10 cellular contexts compared by ENCODE assay signal in the genomic region with DNA sequence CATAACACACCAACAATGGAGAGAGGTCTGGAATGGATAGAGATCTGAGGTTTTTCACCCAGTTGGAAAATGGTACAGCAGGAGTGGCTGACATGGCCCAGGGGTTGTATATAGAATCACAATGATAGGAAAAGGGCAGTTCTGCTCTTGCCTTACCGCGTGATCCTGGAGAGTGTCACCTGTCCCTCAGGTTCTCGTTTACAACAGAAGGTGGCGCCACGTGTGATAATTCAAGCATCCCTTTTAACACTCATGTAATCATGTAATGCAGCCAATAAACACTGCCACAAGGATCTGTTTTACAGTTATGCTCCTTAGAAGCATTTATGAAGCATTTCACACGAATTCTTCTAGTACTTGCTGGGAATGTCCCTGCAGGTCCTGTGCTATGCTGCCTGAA. TPM values are rescaled to one million over a fixed set of nuclear protein-coding genes. Genes with fewer than 3 reads are reported as not detected.
DNase-seq lines count a peak whose midpoint lies in the region; ATAC-seq and TF ChIP-seq lines count a peak whose summit lies in the region.
"Had no signal": no experiment of that assay in that cellular context is flagged by ENCODE, and none has a peak within 500 bp of the region (broad histone marks: within the 10 kb centered on the region; RNA-seq: fewer than 3 reads in every experiment).

No MANE protein-coding gene starts in this region.

- no peak overlapping the region for H2AFZ ChIP-seq in MM.1S (ENCODE audit: low read length)

- H3K27me3 Mint-ChIP-seq in activated naive CD4-positive, alpha-beta T cell treated with anti-CD3 and anti-CD28 coated beads, Interleukin-2, amount 10 ng/mL, durations not matched to agents 7 days and 5 days, result peaks cover 15% of the 10 kb centered on the region
- peaks cover 0 to 14% (median 0%) of the 10 kb centered on the region in 5 donors for H3K27me3 Mint-ChIP-seq in naive thymus-derived CD4-positive, alpha-beta T cell

- DNase-seq in NCI-H2171 treated with DMSO at 0.1 percent for 48 hours (lab: John Stamatoyannopoulos, UW) (peak; percentile 26), NCI-H2171 (lab: John Stamatoyannopoulos, UW) (no peak), MM.1S (peak; percentile 46)
- peak; percentile 69 for DNase-seq in activated naive CD4-positive, alpha-beta T cell treated with anti-CD3 and anti-CD28 coated beads, Interleukin-2, amount 10 ng/mL, durations not matched to agents 7 days and 5 days
- DNase-seq in naive thymus-derived CD4-positive, alpha-beta T cell, result peak in 2 of 9 donors; percentile 7 to 14

- peak; percentile 48 for ATAC-seq in naive thymus-derived CD4-positive, alpha-beta T cell
- ATAC-seq in GM18907 (IDR thresholded peaks at IDR 0.05; ENCODE audit: unreplicated experiment), result no peak
- ATAC-seq in HG03175 (IDR thresholded peaks at IDR 0.05; ENCODE audit: unreplicated experiment), result no peak
- no peak for ATAC-seq in HG02973 (IDR thresholded peaks at IDR 0.05; ENCODE audit: unreplicated experiment)

- H3K9me2 ChIP-seq in MM.1S (replicated peaks; ENCODE audit: insufficient read depth, low read length), result no peaks in the 10 kb centered on the region

- POLR2A ChIA-PET in naive thymus-derived CD4-positive, alpha-beta T cell (lab: Charles Lee), result no interaction called here

- intact Hi-C loops in naive thymus-derived CD4-positive, alpha-beta T cell (cut with micrococcal nuclease), result loop anchor here (1.0 kb wide), 1 partner anchor 315 kb away; no protein-coding TSS in a partner anchor

- CTCF ChIA-PET in activated naive CD4-positive, alpha-beta T cell treated with anti-CD3 and anti-CD28 coated beads, Interleukin-2, amount 10 ng/mL, durations not matched to agents 7 days and 5 days (lab: Charles Lee), result interaction anchor here (1.8 to 5.0 kb wide), 2 partner anchors 137 to 314 kb away, joined by 10 to 51 read pairs; no protein-coding TSS in a partner anchor
- CTCF ChIA-PET in naive thymus-derived CD4-positive, alpha-beta T cell (lab: Charles Lee), result no interaction called here

- H3K4me3 ChIP-seq in MM.1S (ENCODE audit: low read length), result no peak overlapping the region
- no peak overlapping the region for H3K4me3 ChIP-seq in naive thymus-derived CD4-positive, alpha-beta T cell (ENCODE audit: low read length)
- H3K4me3 ChIP-seq: BLaER1 treated with 17β-estradiol and CSF1 and Interleukin-3, amounts not matched to agents 10 nM and 100 nM had no signal

- H3K27me3 ChIP-seq in MM.1S (replicated peaks; ENCODE audit: insufficient read depth, low read length), result no peaks in the 10 kb centered on the region
- H3K27me3 ChIP-seq in naive thymus-derived CD4-positive, alpha-beta T cell (ENCODE audit: control insufficient read depth in 2 of 2, insufficient read depth in 2 of 2, low read length in 2 of 2), result no peaks in the 10 kb centered on the region
- H3K27me3 ChIP-seq: BLaER1 treated with 17β-estradiol and CSF1 and Interleukin-3, amounts not matched to agents 10 nM and 100 nM had no signal

- no peak overlapping the region for H3K27ac ChIP-seq in MM.1S (ENCODE audit: low read length)
- no peak overlapping the region for H3K27ac ChIP-seq in naive thymus-derived CD4-positive, alpha-beta T cell (ENCODE audit: low read depth, low read length)
- H3K27ac ChIP-seq: BLaER1 treated with 17β-estradiol and CSF1 and Interleukin-3, amounts not matched to agents 10 nM and 100 nM had no signal

- no peaks in the 10 kb centered on the region for H3K79me2 ChIP-seq in MM.1S (ENCODE audit: low read length)

- H3K36me3 ChIP-seq in MM.1S (replicated peaks; ENCODE audit: insufficient read depth, low read length), result no peaks in the 10 kb centered on the region
- no peaks in the 10 kb centered on the region for H3K36me3 ChIP-seq in naive thymus-derived CD4-positive, alpha-beta T cell (ENCODE audit: control insufficient read depth in 2 of 3, insufficient read depth in 3 of 3, low read length in 3 of 3)
- H3K36me3 ChIP-seq: BLaER1 treated with 17β-estradiol and CSF1 and Interleukin-3, amounts not matched to agents 10 nM and 100 nM had no signal

- H3K27ac Mint-ChIP-seq in activated naive CD4-positive, alpha-beta T cell treated with anti-CD3 and anti-CD28 coated beads, Interleukin-2, amount 10 ng/mL, durations not matched to agents 7 days and 5 days, result no peak overlapping the region
- no peak overlapping the region for H3K27ac Mint-ChIP-seq in naive thymus-derived CD4-positive, alpha-beta T cell

- no peak overlapping the region for H3K9ac ChIP-seq in MM.1S (ENCODE audit: low read length)
- H3K9ac ChIP-seq: BLaER1 treated with 17β-estradiol and CSF1 and Interleukin-3, amounts not matched to agents 10 nM and 100 nM had no signal

- peak; percentile 49 for TF ChIP-seq CTCF in MM.1S (IDR thresholded peaks at IDR 0.05; ENCODE audit: low read length)

- H3K36me3 Mint-ChIP-seq in activated naive CD4-positive, alpha-beta T cell treated with anti-CD3 and anti-CD28 coated beads, Interleukin-2, amount 10 ng/mL, durations not matched to agents 7 days and 5 days, result no peaks in the 10 kb centered on the region
- H3K36me3 Mint-ChIP-seq in naive thymus-derived CD4-positive, alpha-beta T cell, result peaks cover 0 to 25% (median 11%) of the 10 kb centered on the region in 5 donors

- H3K4me1 Mint-ChIP-seq in activated naive CD4-positive, alpha-beta T cell treated with anti-CD3 and anti-CD28 coated beads, Interleukin-2, amount 10 ng/mL, durations not matched to agents 7 days and 5 days, result no peaks in the 10 kb centered on the region
- H3K4me1 Mint-ChIP-seq in naive thymus-derived CD4-positive, alpha-beta T cell, result peaks cover 0 to 5% (median 0%) of the 10 kb centered on the region in 7 donors

- H3K4me2 ChIP-seq in MM.1S (ENCODE audit: low read depth, low read length), result no peak overlapping the region
- H3K4me2 ChIP-seq: BLaER1 treated with 17β-estradiol and CSF1 and Interleukin-3, amounts not matched to agents 10 nM and 100 nM had no signal

- H3K4me1 ChIP-seq in MM.1S (ENCODE audit: low read length), result peaks cover 35% of the 10 kb centered on the region
- no peaks in the 10 kb centered on the region for H3K4me1 ChIP-seq in naive thymus-derived CD4-positive, alpha-beta T cell (ENCODE audit: control insufficient read depth in 2 of 2, insufficient read depth in 2 of 2, low read length in 2 of 2)

- no peaks in the 10 kb centered on the region for H4K20me1 ChIP-seq in MM.1S (ENCODE audit: insufficient read depth, low read length)
- H4K20me1 ChIP-seq: BLaER1 treated with 17β-estradiol and CSF1 and Interleukin-3, amounts not matched to agents 10 nM and 100 nM had no signal

- H3K4me3 Mint-ChIP-seq in activated naive CD4-positive, alpha-beta T cell treated with anti-CD3 and anti-CD28 coated beads, Interleukin-2, amount 10 ng/mL, durations not matched to agents 7 days and 5 days, result no peak overlapping the region
- no peak overlapping the region for H3K4me3 Mint-ChIP-seq in naive thymus-derived CD4-positive, alpha-beta T cell

- no peaks in the 10 kb centered on the region for H3K9me3 ChIP-seq in MM.1S (replicated peaks; ENCODE audit: insufficient read depth, low read length)
- H3K9me3 ChIP-seq in naive thymus-derived CD4-positive, alpha-beta T cell (ENCODE audit: control insufficient read depth in 2 of 3, low read length in 3 of 3), result no peaks in the 10 kb centered on the region
- H3K9me3 ChIP-seq: BLaER1 treated with 17β-estradiol and CSF1 and Interleukin-3, amounts not matched to agents 10 nM and 100 nM had no signal

- no peaks in the 10 kb centered on the region for H3K9me3 Mint-ChIP-seq in activated naive CD4-positive, alpha-beta T cell treated with anti-CD3 and anti-CD28 coated beads, Interleukin-2, amount 10 ng/mL, durations not matched to agents 7 days and 5 days
- no peaks in the 10 kb centered on the region for H3K9me3 Mint-ChIP-seq in naive thymus-derived CD4-positive, alpha-beta T cell

- H3F3A ChIP-seq in MM.1S (ENCODE audit: insufficient read depth, low read length), result no peaks in the 10 kb centered on the region

RNA-seq across cellular contexts. Expression of a gene that starts 12.9 kb away (rescaled TPM):
- total RNA-seq in naive thymus-derived CD4-positive, alpha-beta T cell, result 1 to 10 TPM in 2 of 5 experiments, under 1 TPM in 2, not detected in 1; 0.36 to 1.7 (median 1.0) TPM
- polyA plus RNA-seq in naive thymus-derived CD4-positive, alpha-beta T cell, result not detected

RNA-seq across cellular contexts. Expression of a gene that starts 40.7 kb away (rescaled TPM):
- total RNA-seq in naive thymus-derived CD4-positive, alpha-beta T cell, result 100 to 1,000 TPM in 1 of 5 experiments, 10 to 100 TPM in 4; 78.7 to 140 (median 85.0) TPM
- 10 to 100 TPM; 82.7 to 98.9 TPM for polyA plus RNA-seq in naive thymus-derived CD4-positive, alpha-beta T cell

RNA-seq across cellular contexts. Expression of a gene that starts 48.5 kb away (rescaled TPM):
- total RNA-seq in naive thymus-derived CD4-positive, alpha-beta T cell, result 10 to 100 TPM; 12.2 to 22.7 (median 16.3) TPM
- polyA plus RNA-seq in naive thymus-derived CD4-positive, alpha-beta T cell, result 10 to 100 TPM; 15.3 to 22.9 TPM

RNA-seq across cellular contexts. Expression of a gene that starts 58.8 kb away (rescaled TPM):
- not detected for total RNA-seq in naive thymus-derived CD4-positive, alpha-beta T cell
- not detected for polyA plus RNA-seq in naive thymus-derived CD4-positive, alpha-beta T cell
- total RNA-seq: T-helper 1 cell treated with Interleukin-12 subunit alpha and Interleukin-12 subunit beta and Interleukin-4 antibody, amounts not matched to agents 30 ng/mL and 1 ng/mL, for 36 hours had no signal
